In the genomic region with DNA sequence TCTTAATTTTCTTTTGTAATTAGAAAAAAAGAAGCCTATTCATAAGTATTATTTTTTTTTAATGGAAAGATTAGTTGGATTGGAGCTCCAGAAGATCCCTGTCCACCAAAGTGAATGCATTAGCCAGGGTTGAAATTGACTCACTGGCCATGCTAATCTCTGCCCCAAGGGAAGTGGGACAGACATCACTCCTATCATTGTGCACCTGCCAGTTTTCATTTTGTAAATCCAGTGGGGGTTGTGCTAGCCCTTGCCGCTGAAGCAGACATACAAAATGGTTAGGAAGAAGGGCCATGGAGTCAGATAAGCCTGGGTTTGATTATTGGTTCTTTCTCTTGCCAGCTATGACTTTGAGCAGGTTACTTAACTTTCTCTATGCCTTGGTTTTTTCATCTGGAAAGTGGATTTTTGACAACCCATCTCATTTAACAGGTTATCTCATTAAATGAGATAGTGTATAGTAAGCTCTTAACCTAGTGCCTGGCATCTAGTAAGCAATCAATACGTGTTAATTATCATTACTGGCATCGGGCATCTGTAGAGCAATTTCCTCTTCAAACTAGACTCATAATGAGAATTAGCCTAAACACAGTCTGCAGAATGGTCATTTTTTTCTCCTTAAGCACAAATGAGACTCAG, we compare ENCODE assay signal across 7 cellular contexts.
"Had no signal": no experiment of that assay in that cellular context is flagged by ENCODE, and none has a peak within 500 bp of the region (broad histone marks: within the 10 kb centered on the region; RNA-seq: fewer than 3 reads in every experiment).

No MANE protein-coding gene starts in this region.

- DNase-seq: GM23248, GOT3, H7, IMR-90 had no signal

- H3K9ac ChIP-seq: GM23248 had no signal

- H3K36me3 ChIP-seq: HAP-1 had no signal

- ATAC-seq: HCT116, K562 had no signal

- H2AFZ ChIP-seq: GM23248 had no signal

- H3K27ac ChIP-seq: GM23248 had no signal

- H3K9me3 ChIP-seq: HAP-1 had no signal

- H3K4me3 ChIP-seq: GM23248, HAP-1, K562 had no signal
